ENCODE assay signal across 36 cellular contexts in the genomic region with DNA sequence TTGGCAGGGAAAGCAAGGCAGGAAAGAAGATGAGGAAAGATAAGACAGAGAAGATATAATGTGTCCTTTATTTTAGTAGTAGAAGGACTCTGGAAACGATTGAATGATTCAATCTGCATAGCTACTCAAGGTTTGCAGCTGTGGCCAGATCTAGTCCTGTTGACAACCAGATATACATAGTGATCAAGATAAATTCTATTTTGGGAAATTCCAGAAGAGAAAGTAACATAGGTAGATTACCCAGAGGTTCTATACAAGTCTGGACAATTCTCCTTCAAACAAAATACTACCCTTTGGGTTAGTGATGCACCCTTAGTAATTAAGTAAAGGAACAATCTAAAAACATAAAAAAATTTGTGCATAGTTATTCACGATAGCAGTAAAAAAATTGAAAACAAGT. TPM values are rescaled to one million over a fixed set of nuclear protein-coding genes. Genes with fewer than 3 reads are reported as not detected.
"Had no signal": no experiment of that assay in that cellular context is flagged by ENCODE, and none has a peak within 500 bp of the region (broad histone marks: within the 10 kb centered on the region; RNA-seq: fewer than 3 reads in every experiment).

No MANE protein-coding gene starts in this region.

- H3K27ac Mint-ChIP-seq: activated CD4-positive, alpha-beta memory T cell treated with anti-CD3 and anti-CD28 coated beads for 36 hours; activated CD4-positive, alpha-beta T cell treated with anti-CD3 and anti-CD28 coated beads for 36 hours; activated CD4-positive, alpha-beta T cell treated with anti-CD3 and anti-CD28 coated beads, Interleukin-2, amount 10 ng/mL, durations not matched to agents 24 days and 14 days; activated CD8-positive, alpha-beta memory T cell treated with anti-CD3 and anti-CD28 coated beads, Interleukin-2, amount 10 ng/mL, durations not matched to agents 7 days and 5 days; activated CD8-positive, alpha-beta T cell treated with anti-CD3 and anti-CD28 coated beads, Interleukin-2, amount 10 ng/mL, durations not matched to agents 7 days and 5 days; activated naive CD4-positive, alpha-beta T cell treated with anti-CD3 and anti-CD28 coated beads for 36 hours; activated naive CD8-positive, alpha-beta T cell treated with anti-CD3 and anti-CD28 coated beads for 36 hours; activated naive CD8-positive, alpha-beta T cell treated with anti-CD3 and anti-CD28 coated beads, Interleukin-2, amount 50 U/mL, for 24 hours; activated T-helper 1 cell treated with anti-CD3 and anti-CD28 coated beads, Interleukin-12 subunit alpha, Interleukin-12 subunit beta, Interleukin-2, Interleukin-4 antibody, amounts not matched to agents 30 ng/mL and 10 ng/mL and 1 ng/mL, durations not matched to agents 14 hours and 24 hours and 36 hours; activated T-helper 2 cell treated with anti-CD3 and anti-CD28 coated beads, Interferon-gamma antibody, Interleukin-2, Interleukin-4, amounts not matched to agents 10 μg/mL and 5 μg/mL and 100 μg/mL, durations not matched to agents 14 hours and 24 hours and 36 hours; dendritic cell treated with granulocyte-macrophage colony-stimulating factor and Interleukin-4, amounts not matched to agents 40 ng/mL and 50 ng/mL, for 4 days; endodermal cell had no signal

- H3K9me3 Mint-ChIP-seq: activated CD4-positive, alpha-beta memory T cell treated with anti-CD3 and anti-CD28 coated beads for 36 hours; activated naive CD4-positive, alpha-beta T cell treated with anti-CD3 and anti-CD28 coated beads for 36 hours; activated naive CD4-positive, alpha-beta T cell treated with anti-CD3 and anti-CD28 coated beads, Interleukin-2, amount 50 U/mL, for 24 hours; activated T-helper 1 cell treated with anti-CD3 and anti-CD28 coated beads, Interleukin-12 subunit alpha, Interleukin-12 subunit beta, Interleukin-2, Interleukin-4 antibody, amounts not matched to agents 30 ng/mL and 10 ng/mL and 1 ng/mL, durations not matched to agents 14 hours and 24 hours and 36 hours; activated T-helper 2 cell treated with anti-CD3 and anti-CD28 coated beads, Interferon-gamma antibody, Interleukin-2, Interleukin-4, amounts not matched to agents 10 μg/mL and 5 μg/mL and 100 μg/mL, durations not matched to agents 14 hours and 24 hours and 36 hours; central memory CD8-positive, alpha-beta T cell; dendritic cell treated with granulocyte-macrophage colony-stimulating factor and Interleukin-4, amounts not matched to agents 40 ng/mL and 50 ng/mL, for 4 days; endodermal cell had no signal

- ATAC-seq: activated CD4-positive, alpha-beta T cell treated with anti-CD3 and anti-CD28 coated beads for 36 hours; activated CD8-positive, alpha-beta memory T cell treated with anti-CD3 and anti-CD28 coated beads, Interleukin-2, amount 10 ng/mL, durations not matched to agents 7 days and 5 days; activated CD8-positive, alpha-beta T cell treated with anti-CD3 and anti-CD28 coated beads, Interleukin-2, amount 10 ng/mL, durations not matched to agents 7 days and 5 days; activated naive CD8-positive, alpha-beta T cell treated with anti-CD3 and anti-CD28 coated beads, Interleukin-2, amount 50 U/mL, for 24 hours; body of pancreas; gastroesophageal sphincter; heart right ventricle had no signal

- H3K36me3 ChIP-seq: adrenal gland, gastroesophageal sphincter, heart right ventricle had no signal

- H2AFZ ChIP-seq: hepatocyte had no signal

- H3K9me3 ChIP-seq: adrenal gland, body of pancreas, gastroesophageal sphincter, heart right ventricle had no signal

- H3K4me1 ChIP-seq: adrenal gland, body of pancreas, gastroesophageal sphincter, heart right ventricle had no signal

- H3K4me3 Mint-ChIP-seq: activated CD4-positive, alpha-beta memory T cell treated with anti-CD3 and anti-CD28 coated beads for 36 hours; activated CD4-positive, alpha-beta T cell treated with anti-CD3 and anti-CD28 coated beads for 36 hours; activated CD4-positive, alpha-beta T cell treated with anti-CD3 and anti-CD28 coated beads, Interleukin-2, amount 10 ng/mL, durations not matched to agents 24 days and 14 days; activated CD8-positive, alpha-beta memory T cell treated with anti-CD3 and anti-CD28 coated beads, Interleukin-2, amount 10 ng/mL, durations not matched to agents 7 days and 5 days; activated CD8-positive, alpha-beta T cell treated with anti-CD3 and anti-CD28 coated beads, Interleukin-2, amount 10 ng/mL, durations not matched to agents 7 days and 5 days; activated naive CD4-positive, alpha-beta T cell treated with anti-CD3 and anti-CD28 coated beads for 36 hours; activated naive CD4-positive, alpha-beta T cell treated with anti-CD3 and anti-CD28 coated beads, Interleukin-2, amount 50 U/mL, for 24 hours; activated naive CD8-positive, alpha-beta T cell treated with anti-CD3 and anti-CD28 coated beads for 36 hours; activated naive CD8-positive, alpha-beta T cell treated with anti-CD3 and anti-CD28 coated beads, Interleukin-2, amount 50 U/mL, for 24 hours; activated T-helper 1 cell treated with anti-CD3 and anti-CD28 coated beads, Interleukin-12 subunit alpha, Interleukin-12 subunit beta, Interleukin-2, Interleukin-4 antibody, amounts not matched to agents 30 ng/mL and 10 ng/mL and 1 ng/mL, durations not matched to agents 14 hours and 24 hours and 36 hours; central memory CD8-positive, alpha-beta T cell; dendritic cell treated with granulocyte-macrophage colony-stimulating factor and Interleukin-4, amounts not matched to agents 40 ng/mL and 50 ng/mL, for 4 days; endodermal cell had no signal

- H3K27me3 ChIP-seq: adrenal gland, body of pancreas, gastroesophageal sphincter, hepatocyte had no signal

- H3K79me2 ChIP-seq: hepatocyte had no signal

- H3K36me3 Mint-ChIP-seq: activated CD4-positive, alpha-beta memory T cell treated with anti-CD3 and anti-CD28 coated beads for 36 hours; activated CD8-positive, alpha-beta memory T cell treated with anti-CD3 and anti-CD28 coated beads, Interleukin-2, amount 10 ng/mL, durations not matched to agents 7 days and 5 days; activated naive CD4-positive, alpha-beta T cell treated with anti-CD3 and anti-CD28 coated beads, Interleukin-2, amount 50 U/mL, for 24 hours had no signal

- H3K4me2 ChIP-seq: hepatocyte had no signal

- H3K27ac ChIP-seq: adrenal gland, body of pancreas, coronary artery, dorsolateral prefrontal cortex, gastroesophageal sphincter, heart right ventricle, hepatocyte had no signal

- DNase-seq: activated CD4-positive, alpha-beta memory T cell treated with anti-CD3 and anti-CD28 coated beads for 36 hours; activated CD4-positive, alpha-beta T cell treated with anti-CD3 and anti-CD28 coated beads for 36 hours; activated CD4-positive, alpha-beta T cell treated with anti-CD3 and anti-CD28 coated beads, Interleukin-2, amount 10 ng/mL, durations not matched to agents 24 days and 14 days; activated CD4-positive, CD25-positive, alpha-beta regulatory T cell; activated CD4-positive, CD25-positive, alpha-beta regulatory T cell treated with anti-CD3 and anti-CD28 coated beads, Interleukin-2, amount 50 U/mL, for 72 hours; activated CD8-positive, alpha-beta memory T cell treated with anti-CD3 and anti-CD28 coated beads, Interleukin-2, amount 10 ng/mL, durations not matched to agents 7 days and 5 days; activated CD8-positive, alpha-beta memory T cell treated with anti-CD3 and anti-CD28 coated beads, Interleukin-2, amount 50 U/mL, for 4 hours; activated CD8-positive, alpha-beta T cell treated with anti-CD3 and anti-CD28 coated beads, Interleukin-2, amount 10 ng/mL, durations not matched to agents 7 days and 5 days; activated effector memory CD4-positive, alpha-beta T cell treated with anti-CD3 and anti-CD28 coated beads, Interleukin-2, amount 50 U/mL, for 16 hours; activated naive CD4-positive, alpha-beta T cell treated with anti-CD3 and anti-CD28 coated beads for 36 hours; activated naive CD8-positive, alpha-beta T cell treated with anti-CD3 and anti-CD28 coated beads for 36 hours; activated naive CD8-positive, alpha-beta T cell treated with anti-CD3 and anti-CD28 coated beads, Interleukin-2, amount 50 U/mL, for 24 hours; activated T-cell treated with anti-CD3 and anti-CD28 coated beads, Interleukin-2, amount 50 U/mL, for 1 hour; activated T-cell treated with anti-CD3 and anti-CD28 coated beads, Interleukin-2, amount 50 U/mL, for 48 hours; adrenal gland; amygdala; aorta; body of pancreas; dorsolateral prefrontal cortex; effector memory CD4-positive, alpha-beta T cell; endodermal cell; foreskin melanocyte; heart right ventricle; T-helper 2 cell had no signal

- H3K4me1 Mint-ChIP-seq: endodermal cell had no signal

- H3K4me3 ChIP-seq: adrenal gland, body of pancreas, coronary artery, dorsolateral prefrontal cortex, gastroesophageal sphincter, heart right ventricle, hepatocyte had no signal

RNA-seq across cellular contexts. Expression of a gene that starts 9.4 kb away (rescaled TPM):
- total RNA-seq: activated CD4-positive, alpha-beta T cell treated with anti-CD3 and anti-CD28 coated beads, Interleukin-2, amount 10 ng/mL, durations not matched to agents 24 days and 14 days had no signal
- polyA plus RNA-seq: adrenal gland, aorta had no signal

RNA-seq across cellular contexts. Expression of a gene that starts 57.2 kb away (rescaled TPM):
- total RNA-seq: aorta; body of pancreas; cardiac septum; endodermal cell; gastroesophageal sphincter; glomerular endothelial cell; hepatocyte; T-helper 1 cell treated with Interleukin-12 subunit alpha and Interleukin-12 subunit beta and Interleukin-4 antibody, amounts not matched to agents 30 ng/mL and 1 ng/mL, for 36 hours had no signal
- polyA plus RNA-seq: aorta, esophagus, heart right ventricle, hepatocyte had no signal
